ENCODE assay signal across 8 cellular contexts in genomic region chr4:87985097-87985886, GRCh38. TPM values are rescaled to one million over a fixed set of nuclear protein-coding genes. Genes with fewer than 3 reads are reported as not detected.
A peak's percentile ranks its signal among the peaks of the same experiment; 100 is the strongest.
DNase-seq lines count a peak whose midpoint lies in the region; ATAC-seq lines count a peak whose summit lies in the region.

No MANE protein-coding gene starts in this region.

- no peak overlapping the region for H3K4me3 ChIP-seq in SJCRH30

- H3K4me1 ChIP-seq in SJCRH30: no peaks in the 10 kb centered on the region

- ATAC-seq in GM21360 (IDR thresholded peaks at IDR 0.05; ENCODE audit: unreplicated experiment): peak; percentile 72
- ATAC-seq in stimulated activated naive CD8-positive, alpha-beta T cell treated with anti-CD3 and anti-CD28 coated beads, Interleukin-15, Interleukin-2, amounts not matched to agents 100 U/mL and 50 U/mL, for 24 hours: peak; percentile 85

- 0 out of 2 replicates have a peak, but pooled peaks cover 4% of the 10 kb centered on the region for H3K27me3 ChIP-seq in SJCRH30

- H3K9me3 ChIP-seq in SJCRH30 (replicated peaks): no peaks in the 10 kb centered on the region

- peak; percentile 76 for DNase-seq in EH (ENCODE audit: low read depth)
- peak; percentile 15 for DNase-seq in HuH-7.5 (ENCODE audit: low spot score)
- DNase-seq in SJCRH30: peak; percentile 38 to 61
- peak in 60 of 61 donors; percentile 20 to 85 (median 64) for DNase-seq in caudate nucleus (lab: John Stamatoyannopoulos, UW)
- DNase-seq in kidney glomerular epithelial cell (lab: John Stamatoyannopoulos, UW): peak; percentile 83
- DNase-seq in stimulated activated naive CD8-positive, alpha-beta T cell treated with anti-CD3 and anti-CD28 coated beads, Interleukin-15, Interleukin-2, amounts not matched to agents 100 U/mL and 50 U/mL, for 24 hours: peak; percentile 36
- no peak for DNase-seq in T1000 (lab: John Stamatoyannopoulos, UW)

- H3K36me3 ChIP-seq in SJCRH30: no peaks in the 10 kb centered on the region

- H3K27ac ChIP-seq in SJCRH30 (no peak overlapping the region), caudate nucleus (ENCODE audit: low read depth, low read length) (no peak overlapping the region)

RNA-seq across cellular contexts. Expression of gene SPP1, which starts 9.8 kb away (rescaled TPM):
- total RNA-seq in SJCRH30 (2014; rRNA removed; shearing (Covaris generic)): 0.38 and 0.87 TPM in 2 replicates

RNA-seq across cellular contexts. Expression of gene PKD2, which starts 22.1 kb away (rescaled TPM):
- total RNA-seq in SJCRH30 (2014; rRNA removed; shearing (Covaris generic)): 32.1 and 34.2 TPM in 2 replicates
